In genomic region chr5:126543660-126544059, GRCh38 we compare ENCODE assay signal across 11 cellular contexts. TPM values are rescaled to one million over a fixed set of nuclear protein-coding genes. Genes with fewer than 3 reads are reported as not detected.
DNase-seq lines count a peak whose midpoint lies in the region; ATAC-seq and TF ChIP-seq lines count a peak whose summit lies in the region.
"Had no signal": no experiment of that assay in that cellular context is flagged by ENCODE, and none has a peak within 500 bp of the region (broad histone marks: within the 10 kb centered on the region; RNA-seq: fewer than 3 reads in every experiment).

No MANE protein-coding gene starts in this region.

- DNase-seq in body of pancreas (peak in 3 of 4 donors; percentile 16 to 44 (median 22)), mucosa of descending colon (peak in 1 of 3 donors; percentile 64), transverse colon (peak; percentile 44), adrenal gland (no peak), SW 1271 (lab: John Stamatoyannopoulos, UW) (no peak), HK-2 (ENCODE audit: unreplicated experiment) (no peak)
- DNase-seq: C1 segment of cervical spinal cord, NCI-H1092, Right ventricle myocardium superior had no signal

- H3K27me3 ChIP-seq in body of pancreas (no peaks in the 10 kb centered on the region), transverse colon (no peaks in the 10 kb centered on the region), adrenal gland (no peaks in the 10 kb centered on the region)

- H3K27ac ChIP-seq in body of pancreas (no peak overlapping the region), transverse colon (no peak overlapping the region), adrenal gland (no peak overlapping the region)

- peak; percentile 7 for ATAC-seq in HG02759 (IDR thresholded peaks at IDR 0.05; ENCODE audit: unreplicated experiment)
- no peak for ATAC-seq in body of pancreas
- ATAC-seq in mucosa of descending colon, result peak; percentile 78

- H3K9me3 ChIP-seq in body of pancreas, result no peaks in the 10 kb centered on the region
- H3K9me3 ChIP-seq in mucosa of descending colon, result no peaks in the 10 kb centered on the region
- H3K9me3 ChIP-seq in transverse colon, result no peaks in the 10 kb centered on the region
- H3K9me3 ChIP-seq in adrenal gland (replicated peaks in 1 of 3), result no peaks in the 10 kb centered on the region

- WGBS in body of pancreas, 2 donors, result 26 to 38% methylated on average over 2 of the region's 2 CpGs
- 42 to 60% methylated on average over 2 of the region's 2 CpGs for WGBS in transverse colon (ENCODE audit: low coverage in 1 of 2), 2 donors
- 96 to 100% (median 99%) methylated on average over 2 of the region's 2 CpGs for WGBS in adrenal gland, 4 donors

- H3K36me3 ChIP-seq in body of pancreas (replicated peaks in 1 of 2; ENCODE audit: insufficient read depth in 1 of 2, low read depth in 2 of 2), result peaks cover 0 to 6% of the 10 kb centered on the region in 2 donors
- H3K36me3 ChIP-seq in mucosa of descending colon (ENCODE audit: low read depth), result no peaks in the 10 kb centered on the region
- no peaks in the 10 kb centered on the region for H3K36me3 ChIP-seq in transverse colon
- peaks cover 0 to 27% of the 10 kb centered on the region in 2 donors for H3K36me3 ChIP-seq in adrenal gland (replicated peaks in 1 of 2)

- intact Hi-C loops in body of pancreas (cut with DNase I), result no loop called here
- intact Hi-C loops in mucosa of descending colon (cut with DNase I, micrococcal nuclease), result loop anchor here in 1 of 2 donors (5.0 kb wide), 1 partner anchor 206 kb away; no protein-coding TSS in a partner anchor
- intact Hi-C loops in transverse colon (cut with DNase I; ENCODE audit: low total_unique reads), result no loop called here
- intact Hi-C loops in adrenal gland (cut with DNase I), result loop anchor here (10.0 kb wide), 2 partner anchors 51 to 231 kb away; partner anchors contain the start of genes ALDH7A1 (in 2 of the 2) and LMNB1 (in 1 of the 2)

- H3K4me3 ChIP-seq in body of pancreas, result no peak overlapping the region
- H3K4me3 ChIP-seq in mucosa of descending colon, result no peak overlapping the region
- no peak overlapping the region for H3K4me3 ChIP-seq in transverse colon
- H3K4me3 ChIP-seq in adrenal gland, result no peak overlapping the region

- TF ChIP-seq POLR2A in body of pancreas (IDR thresholded peaks at IDR 0.05), result no peak
- TF ChIP-seq POLR2A in transverse colon (IDR thresholded peaks at IDR 0.05), result no peak
- no peak for TF ChIP-seq POLR2A in adrenal gland (IDR thresholded peaks at IDR 0.05)

- peaks cover 10% of the 10 kb centered on the region for H3K4me1 ChIP-seq in body of pancreas
- no peaks in the 10 kb centered on the region for H3K4me1 ChIP-seq in mucosa of descending colon (ENCODE audit: low read depth)
- peaks cover 0 to 10% (median 6%) of the 10 kb centered on the region in 4 donors for H3K4me1 ChIP-seq in transverse colon
- H3K4me1 ChIP-seq in adrenal gland (replicated peaks in 1 of 2), result peaks cover 0 to 8% of the 10 kb centered on the region in 2 donors

- in situ Hi-C loops in transverse colon (cut with MboI; ENCODE audit: low pct_ligation_motif_present in 1 of 4, low pct_unique_long_range_greater_than_20kb in 1 of 4, low sequenced_read_pairs in 3 of 4), result no loop called here

- TF ChIP-seq CTCF in body of pancreas (IDR thresholded peaks at IDR 0.05) (no peak), mucosa of descending colon (IDR thresholded peaks at IDR 0.05) (no peak), transverse colon (IDR thresholded peaks at IDR 0.05) (no peak), adrenal gland (IDR thresholded peaks at IDR 0.05) (no peak)

- TF ChIP-seq EP300 in transverse colon (IDR thresholded peaks at IDR 0.05; ENCODE audit: low read depth), result no peak

RNA-seq across cellular contexts. Expression of gene ALDH7A1, which starts 51.4 kb away (rescaled TPM):
- 10 to 100 TPM; 19.1 to 27.0 TPM for total RNA-seq in body of pancreas
- 10 to 100 TPM; 39.4 to 46.1 (median 41.6) TPM for total RNA-seq in mucosa of descending colon
- 10 to 100 TPM in 3 of 4 donors, 1 to 10 TPM in 1; 9.8 to 33.3 (median 15.1) TPM for total RNA-seq in transverse colon
- 100 to 1,000 TPM in 1 of 8 donors, 10 to 100 TPM in 7; 37.5 to 112 (median 59.8) TPM for total RNA-seq in adrenal gland
- 100 to 1,000 TPM in 1 of 3 donors, 10 to 100 TPM in 2; 68.1 to 110 (median 91.7) TPM for polyA plus RNA-seq in adrenal gland
- total RNA-seq: OCI-LY7 had no signal

RNA-seq across cellular contexts. Expression of gene PHAX, which starts 57.1 kb away (rescaled TPM):
- total RNA-seq in body of pancreas (10 to 100 TPM; 24.6 to 26.7 TPM), mucosa of descending colon (10 to 100 TPM; 30.8 to 43.3 (median 34.0) TPM), transverse colon (10 to 100 TPM in 3 of 4 donors, 1 to 10 TPM in 1; 6.7 to 55.3 (median 49.2) TPM), adrenal gland (10 to 100 TPM; 23.4 to 56.5 (median 38.0) TPM)
- 10 to 100 TPM; 10.8 to 88.2 (median 15.6) TPM for polyA plus RNA-seq in adrenal gland

Comparison
In these comparisons a context has a peak if more than half of its experiments do, and no peak if none do; other contexts are left out.
1. DNase-seq: peak in body of pancreas (3 of 4) and transverse colon (single experiment); none in adrenal gland (0 of 7), SW 1271 (0 of 2) and HK-2 (single experiment).
2. intact Hi-C loops: an anchor here in adrenal gland (10.0 kb wide); none called in body of pancreas and transverse colon.